Comparison of ENCODE assay signal across 35 cellular contexts in genomic region chr2:37992631-37993030, GRCh38.
"Had no signal": no experiment of that assay in that cellular context is flagged by ENCODE, and none has a peak within 500 bp of the region (broad histone marks: within the 10 kb centered on the region; RNA-seq: fewer than 3 reads in every experiment).

No MANE protein-coding gene starts in this region.

- H3K4me1 Mint-ChIP-seq: activated B cell treated with CpG ODN at 0.5 μM for 24 hours; activated CD4-positive, alpha-beta memory T cell treated with anti-CD3 and anti-CD28 coated beads, Interleukin-2, amount 10 ng/mL, durations not matched to agents 7 days and 5 days; activated CD8-positive, alpha-beta memory T cell treated with anti-CD3 and anti-CD28 coated beads, Interleukin-2, amount 10 ng/mL, durations not matched to agents 7 days and 5 days; activated naive CD8-positive, alpha-beta T cell treated with anti-CD3 and anti-CD28 coated beads for 36 hours; central memory CD8-positive, alpha-beta T cell had no signal

- H3K27me3 Mint-ChIP-seq: activated B cell treated with CpG ODN at 0.5 μM for 24 hours; activated CD4-positive, alpha-beta memory T cell treated with anti-CD3 and anti-CD28 coated beads, Interleukin-2, amount 10 ng/mL, durations not matched to agents 7 days and 5 days; activated CD8-positive, alpha-beta memory T cell treated with anti-CD3 and anti-CD28 coated beads, Interleukin-2, amount 10 ng/mL, durations not matched to agents 7 days and 5 days; activated naive CD8-positive, alpha-beta T cell treated with anti-CD3 and anti-CD28 coated beads for 36 hours; central memory CD8-positive, alpha-beta T cell had no signal

- H3K27ac Mint-ChIP-seq: activated B cell treated with CpG ODN at 0.5 μM for 24 hours; activated CD4-positive, alpha-beta memory T cell treated with anti-CD3 and anti-CD28 coated beads, Interleukin-2, amount 10 ng/mL, durations not matched to agents 7 days and 5 days; activated CD8-positive, alpha-beta memory T cell treated with anti-CD3 and anti-CD28 coated beads, Interleukin-2, amount 10 ng/mL, durations not matched to agents 7 days and 5 days; activated naive CD8-positive, alpha-beta T cell treated with anti-CD3 and anti-CD28 coated beads for 36 hours; T-helper 1 cell treated with Interleukin-12 subunit alpha and Interleukin-12 subunit beta and Interleukin-4 antibody, amounts not matched to agents 30 μg/mL and 1 μg/mL, for 36 hours; T-helper 2 cell treated with Interferon-gamma antibody and Interleukin-4, amounts not matched to agents 5 μg/mL and 100 μg/mL, for 36 hours had no signal

- H3K9me3 Mint-ChIP-seq: activated B cell treated with CpG ODN at 0.5 μM for 24 hours; activated CD4-positive, alpha-beta memory T cell treated with anti-CD3 and anti-CD28 coated beads, Interleukin-2, amount 10 ng/mL, durations not matched to agents 7 days and 5 days; activated naive CD8-positive, alpha-beta T cell treated with anti-CD3 and anti-CD28 coated beads for 36 hours; central memory CD8-positive, alpha-beta T cell; T-helper 1 cell treated with Interleukin-12 subunit alpha and Interleukin-12 subunit beta and Interleukin-4 antibody, amounts not matched to agents 30 μg/mL and 1 μg/mL, for 36 hours; T-helper 2 cell treated with Interferon-gamma antibody and Interleukin-4, amounts not matched to agents 5 μg/mL and 100 μg/mL, for 36 hours had no signal

- ATAC-seq: activated CD8-positive, alpha-beta memory T cell treated with anti-CD3 and anti-CD28 coated beads, Interleukin-2, amount 10 ng/mL, durations not matched to agents 7 days and 5 days; Panc1 had no signal

- H3K4me3 Mint-ChIP-seq: activated B cell treated with CpG ODN at 0.5 μM for 24 hours; activated CD4-positive, alpha-beta memory T cell treated with anti-CD3 and anti-CD28 coated beads, Interleukin-2, amount 10 ng/mL, durations not matched to agents 7 days and 5 days; activated CD8-positive, alpha-beta memory T cell treated with anti-CD3 and anti-CD28 coated beads, Interleukin-2, amount 10 ng/mL, durations not matched to agents 7 days and 5 days; activated naive CD8-positive, alpha-beta T cell treated with anti-CD3 and anti-CD28 coated beads for 36 hours; central memory CD8-positive, alpha-beta T cell; T-helper 1 cell treated with Interleukin-12 subunit alpha and Interleukin-12 subunit beta and Interleukin-4 antibody, amounts not matched to agents 30 μg/mL and 1 μg/mL, for 36 hours; T-helper 2 cell treated with Interferon-gamma antibody and Interleukin-4, amounts not matched to agents 5 μg/mL and 100 μg/mL, for 36 hours had no signal

- H3K36me3 ChIP-seq: ascending aorta, cardiac muscle cell, MG63, SJSA1 had no signal

- H3K4me3 ChIP-seq: ascending aorta, cardiac muscle cell, MG63, SJSA1 had no signal

- H3K4me1 ChIP-seq: ascending aorta, SJSA1 had no signal

- FAIRE-seq: TTC549 had no signal

- DNase-seq: activated B cell treated with CpG ODN at 0.5 μM for 24 hours; activated CD4-positive, alpha-beta memory T cell treated with anti-CD3 and anti-CD28 coated beads, Interleukin-2, amount 10 ng/mL, durations not matched to agents 7 days and 5 days; activated CD4-positive, alpha-beta T cell treated with anti-CD3 and anti-CD28 coated beads for 4 hours; activated CD4-positive, CD25-positive, alpha-beta regulatory T cell treated with anti-CD3 and anti-CD28 coated beads, Interleukin-2, amount 50 U/mL, for 72 hours; activated CD8-positive, alpha-beta memory T cell treated with anti-CD3 and anti-CD28 coated beads for 24 hours; activated CD8-positive, alpha-beta memory T cell treated with anti-CD3 and anti-CD28 coated beads, Interleukin-2, amount 10 ng/mL, durations not matched to agents 7 days and 5 days; activated CD8-positive, alpha-beta memory T cell treated with anti-CD3 and anti-CD28 coated beads, Interleukin-2, amount 50 U/mL, for 48 hours; activated effector memory CD4-positive, alpha-beta T cell treated with anti-CD3 and anti-CD28 coated beads, Interleukin-2, amount 50 U/mL, for 16 hours; activated naive CD4-positive, alpha-beta T cell; activated naive CD4-positive, alpha-beta T cell treated with anti-CD3 and anti-CD28 coated beads, Interleukin-2, amount 50 U/mL, for 16 hours; activated naive CD8-positive, alpha-beta T cell treated with anti-CD3 and anti-CD28 coated beads for 36 hours; activated T-cell treated with anti-CD3 and anti-CD28 coated beads, Interleukin-2, amount 50 U/mL, for 48 hours; amygdala; Karpas-422; MG63; NCI-H1048; NCI-H1105 treated with DMSO at 0.1 percent for 48 hours; NCI-H1436; NCI-H1694; NCI-H1930; NCI-H2081 treated with DMSO at 0.1 percent for 48 hours; NCI-H226; NCI-H446 treated with DMSO at 0.1 percent for 48 hours; NCI-H524 treated with DMSO at 0.1 percent for 48 hours; RPMI8226; SHP77 treated with DMSO at 0.1 percent for 48 hours; SK-N-SH had no signal

- H3K27me3 ChIP-seq: ascending aorta, cardiac muscle cell, MG63, SJSA1 had no signal

- H3K27ac ChIP-seq: ascending aorta, cardiac muscle cell, SJSA1 had no signal

- H3K36me3 Mint-ChIP-seq: activated naive CD8-positive, alpha-beta T cell treated with anti-CD3 and anti-CD28 coated beads for 36 hours had no signal

- H3K9me3 ChIP-seq: ascending aorta, MG63, SJSA1, SK-N-SH had no signal

- H3K9ac ChIP-seq: SK-N-SH had no signal

- H3K4me2 ChIP-seq: SK-N-SH had no signal
